9 cellular contexts compared by ENCODE assay signal in genomic region chr12:75978677-75979076, GRCh38. TPM values are rescaled to one million over a fixed set of nuclear protein-coding genes. Genes with fewer than 3 reads are reported as not detected.
A peak's percentile ranks its signal among the peaks of the same experiment; 100 is the strongest.
DNase-seq lines count a peak whose midpoint lies in the region; ATAC-seq and TF ChIP-seq lines count a peak whose summit lies in the region.
"Had no signal": no experiment of that assay in that cellular context is flagged by ENCODE, and none has a peak within 500 bp of the region (broad histone marks: within the 10 kb centered on the region; RNA-seq: fewer than 3 reads in every experiment).

No MANE protein-coding gene starts in this region.

- no peaks in the 10 kb centered on the region for H3K9me3 Mint-ChIP-seq in activated B cell treated with CpG ODN at 0.5 μM for 24 hours

- H3K27me3 Mint-ChIP-seq in activated B cell treated with CpG ODN at 0.5 μM for 24 hours, result no peaks in the 10 kb centered on the region

- H3K36me3 ChIP-seq in esophagus squamous epithelium (no peaks in the 10 kb centered on the region), spleen (no peaks in the 10 kb centered on the region)

- WGBS in esophagus squamous epithelium, 2 donors, result 84 to 89% methylated on average over 3 of the region's 3 CpGs
- WGBS in spleen, 5 donors, result 84 to 96% (median 93%) methylated on average over 3 of the region's 3 CpGs

- TF ChIP-seq CTCF in HL-60 (IDR thresholded peaks at IDR 0.05; ENCODE audit: insufficient read depth, low read length), result no peak
- no peak for TF ChIP-seq CTCF in activated B cell treated with CpG ODN at 0.5 μM for 24 hours (IDR thresholded peaks at IDR 0.05)
- no peak for TF ChIP-seq CTCF in esophagus squamous epithelium (IDR thresholded peaks at IDR 0.05)
- no peak for TF ChIP-seq CTCF in spleen (IDR thresholded peaks at IDR 0.05 in 8 of 11, conservative IDR thresholded peaks at IDR 0.05 in 3 of 11)

- H3K27ac ChIP-seq in HL-60 (replicated peaks), result peak overlapping the region; percentile 62
- peak overlapping the region; percentile 55 to 88 (median 83) for H3K27ac ChIP-seq in esophagus squamous epithelium
- peak overlapping the region; percentile 10 to 83 (median 72) for H3K27ac ChIP-seq in spleen

- H3K9me3 ChIP-seq in esophagus squamous epithelium (no peaks in the 10 kb centered on the region), spleen (no peaks in the 10 kb centered on the region)

- no peak overlapping the region for H3K4me3 Mint-ChIP-seq in activated B cell treated with CpG ODN at 0.5 μM for 24 hours

- H3K4me1 ChIP-seq in esophagus squamous epithelium (peaks cover 23 to 59% (median 54%) of the 10 kb centered on the region in 3 donors), spleen (peaks cover 12 to 72% (median 31%) of the 10 kb centered on the region in 6 donors)

- POLR2A ChIA-PET in activated B cell treated with CpG ODN at 0.5 μM for 24 hours (lab: Charles Lee), result interaction anchor here (0.7 to 4.0 kb wide), 3 partner anchors 53 to 588 kb away, joined by 3 to 30 read pairs (median 9); partner anchors contain the start of genes GLIPR1L2, KRR1 and PHLDA1

- DNase-seq in HL-60 (ENCODE audit: low read depth in 1 of 2, low spot score in 1 of 2), result no peak
- DNase-seq in activated B cell treated with CpG ODN at 0.5 μM for 24 hours, result no peak
- no peak for DNase-seq in esophagus squamous epithelium (lab: John Stamatoyannopoulos, UW)
- no peak for DNase-seq in spleen
- no peak for DNase-seq in kidney tubule cell (ENCODE audit: low spot score)
- no peak for DNase-seq in NCI-H2171 (lab: John Stamatoyannopoulos, UW)
- DNase-seq in NCI-H1694 (lab: John Stamatoyannopoulos, UW), result no peak
- DNase-seq: NCI-H524 had no signal

- H3K27ac Mint-ChIP-seq in activated B cell treated with CpG ODN at 0.5 μM for 24 hours, result peak overlapping the region; percentile 65

- ATAC-seq in activated B cell treated with CpG ODN at 0.5 μM for 24 hours (ENCODE audit: low read depth) (no peak), GM19395 (IDR thresholded peaks at IDR 0.05; ENCODE audit: unreplicated experiment) (no peak)

- intact Hi-C loops in activated B cell treated with CpG ODN at 0.5 μM for 24 hours (cut with micrococcal nuclease), result loop anchor here (1.0 to 5.0 kb wide), 7 partner anchors 34 to 336 kb away; partner anchors contain the start of gene PHLDA1
- intact Hi-C loops in esophagus squamous epithelium (cut with DNase I), result no loop called here
- intact Hi-C loops in spleen (cut with DNase I; ENCODE audit: low total_unique reads), result no loop called here

- peaks cover 35% of the 10 kb centered on the region for H3K4me1 Mint-ChIP-seq in activated B cell treated with CpG ODN at 0.5 μM for 24 hours

- CTCF ChIA-PET in activated B cell treated with CpG ODN at 0.5 μM for 24 hours (lab: Charles Lee), result interaction anchor here (1.5 kb wide), 1 partner anchor 52 kb away, joined by 3 read pairs; no protein-coding TSS in a partner anchor

- TF ChIP-seq POLR2A in esophagus squamous epithelium (IDR thresholded peaks at IDR 0.05) (no peak), spleen (IDR thresholded peaks at IDR 0.05) (no peak)

- H3K36me3 Mint-ChIP-seq in activated B cell treated with CpG ODN at 0.5 μM for 24 hours (ENCODE audit: low read depth), result no peaks in the 10 kb centered on the region

- H3K27me3 ChIP-seq in HL-60 (ENCODE audit: insufficient read depth, poor library complexity, severe bottlenecking) (no peaks in the 10 kb centered on the region), esophagus squamous epithelium (no peaks in the 10 kb centered on the region), spleen (replicated peaks in 1 of 7) (no peaks in the 10 kb centered on the region)

- no peak overlapping the region for H3K4me3 ChIP-seq in HL-60 (replicated peaks; ENCODE audit: insufficient read depth, low read length)
- no peak overlapping the region for H3K4me3 ChIP-seq in esophagus squamous epithelium
- H3K4me3 ChIP-seq in spleen, result no peak overlapping the region

RNA-seq across cellular contexts. Expression of gene PHLDA1, which starts 52.9 kb away (rescaled TPM):
- total RNA-seq in activated B cell treated with CpG ODN at 0.5 μM for 24 hours (0.83 and 1.1 TPM in 2 replicates), esophagus squamous epithelium (10 to 100 TPM; 33.8 to 77.8 (median 56.7) TPM), spleen (10 to 100 TPM in 6 of 7 donors, 1 to 10 TPM in 1; 9.3 to 44.4 (median 23.9) TPM)
- polyA plus RNA-seq in spleen, result 1 to 10 TPM; 2.2 to 5.5 (median 2.2) TPM
